Comparison of ENCODE assay signal across 15 cellular contexts in the genomic region with DNA sequence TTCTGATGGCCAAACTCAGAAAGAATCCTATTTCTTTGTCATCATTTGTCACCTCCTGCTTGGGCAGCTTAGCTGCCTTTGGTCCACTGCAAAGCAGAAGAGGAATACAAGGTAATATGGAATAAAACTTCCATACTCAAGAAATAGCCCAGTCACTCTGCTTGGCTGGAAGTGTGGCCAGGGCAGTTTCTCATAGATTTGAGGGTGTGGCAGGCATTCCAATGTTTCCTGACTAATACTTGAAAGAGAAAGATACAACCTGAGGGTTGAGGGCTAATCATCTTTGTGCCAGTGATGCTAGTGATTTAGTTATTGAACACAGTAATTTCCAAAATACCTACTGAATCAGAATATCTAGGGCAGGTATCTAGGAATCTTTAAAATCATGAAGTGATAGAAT.
DNase-seq lines count a peak whose midpoint lies in the region; ATAC-seq and TF ChIP-seq lines count a peak whose summit lies in the region.
"Had no signal": no experiment of that assay in that cellular context is flagged by ENCODE, and none has a peak within 500 bp of the region (broad histone marks: within the 10 kb centered on the region; RNA-seq: fewer than 3 reads in every experiment).

No MANE protein-coding gene starts in this region.

- no peaks in the 10 kb centered on the region for H3K27me3 ChIP-seq in smooth muscle cell (ENCODE audit: low read depth)
- H3K27me3 ChIP-seq: adrenal gland; BLaER1 treated with 17β-estradiol and CSF1 and Interleukin-3, amounts not matched to agents 10 nM and 100 nM; right lobe of liver; testis had no signal

- peak overlapping the region; percentile 30 for H3K4me2 ChIP-seq in smooth muscle cell
- H3K4me2 ChIP-seq: BLaER1 treated with 17β-estradiol and CSF1 and Interleukin-3, amounts not matched to agents 10 nM and 100 nM had no signal

- H3K4me3 ChIP-seq in fibroblast of mammary gland (ENCODE audit: control insufficient read depth, low read depth, low read length) (no peak overlapping the region), smooth muscle cell (no peak overlapping the region)
- H3K4me3 ChIP-seq: adrenal gland; BLaER1 treated with 17β-estradiol and CSF1 and Interleukin-3, amounts not matched to agents 10 nM and 100 nM; right lobe of liver; testis had no signal

- CTCF ChIA-PET in RWPE1 (lab: Yijun Ruan, JAX), result no interaction called here

- no peak overlapping the region for H3K27ac ChIP-seq in RWPE1
- peak overlapping the region; percentile 88 for H3K27ac ChIP-seq in smooth muscle cell (ENCODE audit: low read depth)
- H3K27ac ChIP-seq: adrenal gland; BLaER1 treated with 17β-estradiol and CSF1 and Interleukin-3, amounts not matched to agents 10 nM and 100 nM; right lobe of liver; testis had no signal

- H3K79me2 ChIP-seq in smooth muscle cell (ENCODE audit: low read depth), result no peaks in the 10 kb centered on the region

- TF ChIP-seq CTCF in RWPE1 (conservative IDR thresholded peaks at IDR 0.05; ENCODE audit: low read depth) (no peak), fibroblast of mammary gland (conservative IDR thresholded peaks at IDR 0.05; ENCODE audit: control insufficient read depth, insufficient read depth, low read depth, low read length) (no peak), smooth muscle cell (IDR thresholded peaks at IDR 0.05; ENCODE audit: borderline replicate concordance, insufficient read depth, poor library complexity, severe bottlenecking) (no peak)

- ATAC-seq in GM19467 (IDR thresholded peaks at IDR 0.05; ENCODE audit: unreplicated experiment) (no peak), HG02840 (IDR thresholded peaks at IDR 0.05; ENCODE audit: low FRiP score, unreplicated experiment) (no peak), GM21423 (IDR thresholded peaks at IDR 0.05; ENCODE audit: unreplicated experiment) (no peak)
- ATAC-seq: activated T-helper 17 cell treated with anti-CD3 and anti-CD28 coated beads, Interleukin-2, amount 50 U/mL, for 72 hours; right lobe of liver had no signal

- no peaks in the 10 kb centered on the region for H3K4me1 ChIP-seq in smooth muscle cell (ENCODE audit: low read depth)
- H3K4me1 ChIP-seq: adrenal gland, right lobe of liver, testis had no signal

- H4K20me1 ChIP-seq in smooth muscle cell (ENCODE audit: low read depth), result no peaks in the 10 kb centered on the region
- H4K20me1 ChIP-seq: BLaER1 treated with 17β-estradiol and CSF1 and Interleukin-3, amounts not matched to agents 10 nM and 100 nM had no signal

- H2AFZ ChIP-seq in smooth muscle cell (ENCODE audit: low read depth), result no peak overlapping the region

- POLR2A ChIA-PET in RWPE1 (lab: Yijun Ruan, JAX; ENCODE audit: low non-redundant PET), result no interaction called here

- H3F3A ChIP-seq in smooth muscle cell (ENCODE audit: low read depth), result peaks cover 10% of the 10 kb centered on the region

- H3K36me3 ChIP-seq in smooth muscle cell (ENCODE audit: low read depth), result no peaks in the 10 kb centered on the region
- H3K36me3 ChIP-seq: adrenal gland; BLaER1 treated with 17β-estradiol and CSF1 and Interleukin-3, amounts not matched to agents 10 nM and 100 nM; right lobe of liver had no signal

- H3K9ac ChIP-seq in smooth muscle cell (ENCODE audit: low read depth), result no peak overlapping the region
- H3K9ac ChIP-seq: BLaER1 treated with 17β-estradiol and CSF1 and Interleukin-3, amounts not matched to agents 10 nM and 100 nM had no signal

- H3K9me3 ChIP-seq in smooth muscle cell (replicated peaks; ENCODE audit: low read depth), result no peaks in the 10 kb centered on the region
- H3K9me3 ChIP-seq: adrenal gland, right lobe of liver, testis had no signal

- peak; percentile 13 for DNase-seq in GM03348 (ENCODE audit: low spot score)
- DNase-seq in RWPE1 (ENCODE audit: low spot score), result peak; percentile 76
- DNase-seq in fibroblast of mammary gland (ENCODE audit: low read depth), result peak; percentile 49
- no peak for DNase-seq in smooth muscle cell (lab: John Stamatoyannopoulos, UW; ENCODE audit: unreplicated experiment)
- no peak for DNase-seq in NCI-H1694 treated with DMSO at 0.1 percent for 48 hours (lab: John Stamatoyannopoulos, UW)
- DNase-seq: activated B cell treated with CpG ODN at 0.5 μM for 24 hours, adrenal gland, DMS79 treated with DMSO at 0.1 percent for 48 hours, right lobe of liver, testis had no signal

Comparison
In these comparisons a context has a peak if more than half of its experiments do, and no peak if none do; other contexts are left out.
1. DNase-seq: peak in GM03348 (single experiment), RWPE1 (single experiment) and fibroblast of mammary gland (single experiment); none in smooth muscle cell (single experiment) and NCI-H1694 treated with DMSO at 0.1 percent for 48 hours (single experiment).